In genomic region chr16:57889522-57889921, GRCh38 we compare ENCODE assay signal across 16 cellular contexts.
DNase-seq lines count a peak whose midpoint lies in the region; ATAC-seq, FAIRE-seq and TF ChIP-seq lines count a peak whose summit lies in the region.
"Had no signal": no experiment of that assay in that cellular context is flagged by ENCODE, and none has a peak within 500 bp of the region (broad histone marks: within the 10 kb centered on the region; RNA-seq: fewer than 3 reads in every experiment).

No MANE protein-coding gene starts in this region.

- H3K4me3 ChIP-seq in Peyer's patch = no peak overlapping the region
- H3K4me3 ChIP-seq in K562 = no peak overlapping the region
- no peak overlapping the region for H3K4me3 ChIP-seq in stomach

- no peaks in the 10 kb centered on the region for H3K79me2 ChIP-seq in K562 (ENCODE audit: control insufficient read depth, insufficient read depth, low read length)

- TF ChIP-seq EP300 in K562 (IDR thresholded peaks at IDR 0.05; ENCODE audit: low read length) (no peak), stomach (IDR thresholded peaks at IDR 0.05) (no peak)

- ATAC-seq in K562 (no peak), left lobe of liver (peak; percentile 36), HG03097 (IDR thresholded peaks at IDR 0.05; ENCODE audit: low FRiP score, unreplicated experiment) (no peak)

- CTCF ChIA-PET in K562 (lab: Yijun Ruan, JAX; ENCODE audit: low intra/inter-chr PET ratio) = no interaction called here

- intact Hi-C loops in K562 (cut with micrococcal nuclease) = no loop called here
- intact Hi-C loops in stomach (cut with DNase I; ENCODE audit: low total_unique reads) = no loop called here

- H2AFZ ChIP-seq in K562 (ENCODE audit: low read depth, low read length) = no peak overlapping the region

- no TSS peak for BruUV-seq in K562 (replicated peaks; lab: Mats Ljungman, UMichigan)

- DNase-seq in Peyer's patch (no peak), K562 (ENCODE audit: extremely low read depth in 1 of 4, low spot score in 3 of 4) (no peak), left lobe of liver (ENCODE audit: low spot score) (no peak), stomach (no peak), NCI-H526 treated with DMSO at 0.1 percent for 48 hours (lab: John Stamatoyannopoulos, UW) (no peak), ureter (ENCODE audit: low spot score) (no peak)
- DNase-seq: C1 segment of cervical spinal cord, GOT3, KG1, NCI-H1092 treated with DMSO at 0.1 percent for 48 hours, NCI-H187, NCI-H446 treated with DMSO at 0.1 percent for 48 hours, NCI-H774, SHP77 had no signal

- H4K20me1 ChIP-seq in K562 (replicated peaks; ENCODE audit: control insufficient read depth, insufficient read depth, low read length) = no peaks in the 10 kb centered on the region; the same call in 1 of the 2 replicates

- H3K4me1 ChIP-seq in Peyer's patch (peaks cover 0 to 9% (median 0%) of the 10 kb centered on the region in 4 donors), K562 (replicated peaks in 1 of 2; ENCODE audit: control insufficient read depth in 2 of 2, insufficient read depth in 2 of 2, low read length in 2 of 2) (peaks cover 0 to 9% of the 10 kb centered on the region in 2 experiments; a peak in 2 of 5 replicates), stomach (peaks cover 18 to 54% (median 33%) of the 10 kb centered on the region in 4 donors)

- in situ Hi-C loops in K562 (cut with MboI) = no loop called here

- TF ChIP-seq POLR2A in Peyer's patch (IDR thresholded peaks at IDR 0.05) = no peak
- TF ChIP-seq POLR2A in K562 (conservative IDR thresholded peaks at IDR 0.05) = no peak
- no peak for TF ChIP-seq POLR2A in stomach (IDR thresholded peaks at IDR 0.05)

- H3K27ac ChIP-seq in Peyer's patch = peak overlapping the region in 3 of 4 donors; percentile 5 to 25 (median 14)
- H3K27ac ChIP-seq in K562 (ENCODE audit: extremely low read depth, low read depth, low read length) = no peak overlapping the region
- H3K27ac ChIP-seq in stomach = peak overlapping the region in 4 of 5 donors; percentile 14 to 77 (median 65)
- H3K27ac ChIP-seq: HL-60 had no signal

- H3K36me3 ChIP-seq in Peyer's patch (no peaks in the 10 kb centered on the region), K562 (ENCODE audit: control insufficient read depth, insufficient read depth, low read length) (no peaks in the 10 kb centered on the region), stomach (no peaks in the 10 kb centered on the region)

- 10% methylated on average over 4 of the region's 4 CpGs for WGBS in K562 (ENCODE audit: insufficient coverage, low coverage, missing lambda C conversion rate)
- WGBS in stomach, 5 donors = 70 to 79% (median 75%) methylated on average over 4 of the region's 4 CpGs

- H3K27me3 ChIP-seq in Peyer's patch = peaks cover 0 to 4% of the 10 kb centered on the region in 2 donors
- H3K27me3 ChIP-seq in K562 (ENCODE audit: control insufficient read depth in 2 of 2, insufficient read depth in 2 of 2, low read length in 2 of 2) = peaks cover 49 to 61% of the 10 kb centered on the region in 2 experiments
- H3K27me3 ChIP-seq in stomach = peaks cover 0 to 19% (median 5%) of the 10 kb centered on the region in 3 donors

- H3K9me3 ChIP-seq in Peyer's patch (no peaks in the 10 kb centered on the region), K562 (replicated peaks; ENCODE audit: control insufficient read depth, insufficient read depth, low read depth, low read length) (no peaks in the 10 kb centered on the region), stomach (no peaks in the 10 kb centered on the region)

- TF ChIP-seq RAD21 in K562 (CRISPR knock-in tag; conservative IDR thresholded peaks at IDR 0.05 in 1 of 2, IDR thresholded peaks at IDR 0.05 in 1 of 2) = no peak

- H3K9ac ChIP-seq in K562 (ENCODE audit: insufficient read depth in 1 of 2, low read depth in 2 of 2, low read length in 2 of 2) = no peak overlapping the region

- H3K9me1 ChIP-seq in K562 (ENCODE audit: control insufficient read depth, insufficient read depth, low read length) = no peaks in the 10 kb centered on the region

- TF ChIP-seq CTCF in Peyer's patch (IDR thresholded peaks at IDR 0.05) = no peak
- no peak for TF ChIP-seq CTCF in K562 (IDR thresholded peaks at IDR 0.05 in 2 of 3, conservative IDR thresholded peaks at IDR 0.05 in 1 of 3; ENCODE audit: insufficient read depth in 2 of 3, low read depth in 1 of 3, low read length in 3 of 3)
- TF ChIP-seq CTCF in stomach (IDR thresholded peaks at IDR 0.05) = no peak

- no peak for FAIRE-seq in K562 (lab: Jason Lieb, UNC)

- POLR2A ChIA-PET in K562 (lab: Yijun Ruan, JAX) = interaction anchor here (0.7 to 1.5 kb wide), 3 partner anchors 9 to 77 kb away, joined by 3 to 4 read pairs (median 3); no protein-coding TSS in a partner anchor

- no peak overlapping the region for H3K4me2 ChIP-seq in K562 (ENCODE audit: insufficient read depth, low read length)

TF ChIP-seq in K562, 482 proteins besides CTCF, POLR2A, EP300 and RAD21:
- peak; percentile 28; the same call in 1 of the 2 replicates for TF ChIP-seq ATF3 (IDR thresholded peaks at IDR 0.05)
- no peak for TF ChIP-seq ATF3 (CRISPR knock-in tag; conservative IDR thresholded peaks at IDR 0.05)
- no peak for TF ChIP-seq GTF2B (IDR thresholded peaks at IDR 0.05; ENCODE audit: extremely low read depth, insufficient read length)
- TF ChIP-seq CUX1 (CRISPR knock-in tag; IDR thresholded peaks at IDR 0.05) = no peak
- TF ChIP-seq MTA1 (IDR thresholded peaks at IDR 0.05; ENCODE audit: borderline replicate concordance) = no peak
- TF ChIP-seq ZNF766 (CRISPR knock-in tag; conservative IDR thresholded peaks at IDR 0.05) = no peak
- peak; percentile 26 for TF ChIP-seq ZFP36 (IDR thresholded peaks at IDR 0.05; ENCODE audit: low read depth, low read length, partially characterized antibody)
- peak; percentile 80 for TF ChIP-seq RBM25 (IDR thresholded peaks at IDR 0.05; ENCODE audit: low read depth, low read length, severe bottlenecking)
- TF ChIP-seq KDM1A (IDR thresholded peaks at IDR 0.05) = peak in 1 of 2 experiments; percentile 25; a peak in 1 of 4 replicates
- TF ChIP-seq ZFX (CRISPR knock-in tag; IDR thresholded peaks at IDR 0.05) = 0 out of 2 replicates have a peak, but pooled peaks have one; percentile 17
- TF ChIP-seq C11orf30 (IDR thresholded peaks at IDR 0.05; ENCODE audit: low read depth) = no peak
- 0 out of 2 replicates have a peak, but pooled peaks have one; percentile 27 for TF ChIP-seq BCOR (IDR thresholded peaks at IDR 0.05)
TF ChIP-seq in K562: peak in this region for 6.
